27 cellular contexts compared by ENCODE assay signal in the genomic region with DNA sequence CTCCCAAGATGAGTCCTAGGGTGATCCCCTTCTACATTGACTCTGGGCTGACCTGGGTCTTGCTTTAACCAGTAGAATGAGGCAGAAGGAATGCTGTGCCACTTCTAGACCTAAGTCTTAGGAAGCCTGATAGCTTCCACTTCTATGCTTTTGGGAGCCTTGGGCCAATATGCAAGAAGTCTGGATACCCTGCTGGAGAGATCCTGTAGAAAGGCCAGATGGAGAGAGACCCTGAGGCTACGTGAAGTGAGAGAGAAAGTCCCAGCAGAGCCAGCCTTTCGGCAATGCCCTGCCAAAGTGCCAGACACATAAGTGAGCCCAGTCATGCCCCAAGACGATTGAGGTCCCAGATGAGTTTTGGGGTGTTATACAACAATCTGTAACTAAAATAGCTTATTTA. TPM values are rescaled to one million over a fixed set of nuclear protein-coding genes. Genes with fewer than 3 reads are reported as not detected.
"Had no signal": no experiment of that assay in that cellular context is flagged by ENCODE, and none has a peak within 500 bp of the region (broad histone marks: within the 10 kb centered on the region; RNA-seq: fewer than 3 reads in every experiment).

No MANE protein-coding gene starts in this region.

- H3K79me2 ChIP-seq: hepatocyte had no signal

- ATAC-seq: effector memory CD8-positive, alpha-beta T cell; foreskin keratinocyte; left colon; left ventricle myocardium superior; naive thymus-derived CD4-positive, alpha-beta T cell; stimulated activated naive B cell treated with anti-CD40 and anti-IgM and Interleukin-4, amounts not matched to agents 10 μg/mL and 1 μg/mL and 100 μg/mL, for 72 hours; stimulated activated naive CD8-positive, alpha-beta T cell treated with anti-CD3 and anti-CD28 coated beads, Interleukin-15, amount 100 ng/mL, for 72 hours had no signal

- H3K27ac ChIP-seq: esophagus squamous epithelium, foreskin keratinocyte, hepatocyte, neutrophil, right atrium auricular region, sigmoid colon, skin epidermis, testis, transverse colon had no signal

- H3K9me3 ChIP-seq: esophagus squamous epithelium, neutrophil, right atrium auricular region, sigmoid colon, testis, transverse colon had no signal

- H3K4me3 ChIP-seq: esophagus squamous epithelium, hepatocyte, lung, right atrium auricular region, sigmoid colon, skin epidermis, testis, transverse colon had no signal

- H3K4me2 ChIP-seq: hepatocyte had no signal

- DNase-seq: effector memory CD8-positive, alpha-beta T cell; esophagus squamous epithelium; foreskin keratinocyte; head of caudate nucleus; left colon; left ventricle myocardium superior; naive thymus-derived CD4-positive, alpha-beta T cell; nephron progenitor cell; sigmoid colon; stimulated activated CD4-positive, alpha-beta T cell treated with anti-CD3 and anti-CD28 coated beads, Interleukin-2, amount 100 ng/mL, for 24 hours; stimulated activated CD4-positive, alpha-beta T cell treated with anti-CD3 and anti-CD28 coated beads, Interleukin-4, amount 100 ng/mL, for 4 hours; stimulated activated naive B cell treated with anti-CD40 and anti-IgM and Interleukin-4, amounts not matched to agents 10 μg/mL and 1 μg/mL and 100 μg/mL, for 72 hours; stimulated activated naive CD8-positive, alpha-beta T cell treated with anti-CD3 and anti-CD28 coated beads, Interleukin-15, amount 100 ng/mL, for 72 hours; testis; transverse colon had no signal

- H3K27me3 ChIP-seq: foreskin keratinocyte, hepatocyte, right atrium auricular region, testis had no signal

- H3K4me1 ChIP-seq: foreskin keratinocyte, sigmoid colon, testis, transverse colon had no signal

- H3K36me3 ChIP-seq: esophagus squamous epithelium, neutrophil, right atrium auricular region, sigmoid colon, transverse colon had no signal

- H2AFZ ChIP-seq: hepatocyte had no signal

RNA-seq across cellular contexts. Expression of gene KRT222, which starts 1.7 kb away (rescaled TPM):
- total RNA-seq: epithelial cell of proximal tubule; kidney epithelial cell; left ventricle myocardium superior; mononuclear cell; naive thymus-derived CD4-positive, alpha-beta T cell; pulmonary artery endothelial cell had no signal
- polyA plus RNA-seq: naive thymus-derived CD4-positive, alpha-beta T cell had no signal

RNA-seq across cellular contexts. Expression of gene KRT24, which starts 40.3 kb away (rescaled TPM):
- total RNA-seq: epithelial cell of proximal tubule; kidney epithelial cell; left ventricle myocardium superior; lung; mesenteric fat pad; mononuclear cell; naive thymus-derived CD4-positive, alpha-beta T cell; osteoblast; pulmonary artery endothelial cell; right atrium auricular region; subcutaneous adipose tissue had no signal
- polyA plus RNA-seq: naive thymus-derived CD4-positive, alpha-beta T cell had no signal
